ENCODE assay signal across 16 cellular contexts in genomic region chr2:201255468-201255867, GRCh38. TPM values are rescaled to one million over a fixed set of nuclear protein-coding genes. Genes with fewer than 3 reads are reported as not detected.
DNase-seq lines count a peak whose midpoint lies in the region; ATAC-seq and TF ChIP-seq lines count a peak whose summit lies in the region.
"Had no signal": no experiment of that assay in that cellular context is flagged by ENCODE, and none has a peak within 500 bp of the region (broad histone marks: within the 10 kb centered on the region; RNA-seq: fewer than 3 reads in every experiment).

No MANE protein-coding gene starts in this region.

- H3K79me2 ChIP-seq in DND-41 (ENCODE audit: insufficient read depth, low read length): peaks cover 61% of the 10 kb centered on the region
- H3K79me2 ChIP-seq: parathyroid adenoma had no signal

- no peaks in the 10 kb centered on the region for H4K20me1 ChIP-seq in DND-41 (ENCODE audit: insufficient read depth, low read length)

- peaks cover 2% of the 10 kb centered on the region for H3K9me3 Mint-ChIP-seq in activated CD4-positive, alpha-beta T cell treated with anti-CD3 and anti-CD28 coated beads for 36 hours (ENCODE audit: low read depth)
- no peaks in the 10 kb centered on the region for H3K9me3 Mint-ChIP-seq in memory B cell

- no peaks in the 10 kb centered on the region for H3K27me3 ChIP-seq in DND-41 (ENCODE audit: insufficient read depth, low read length, poor library complexity)
- H3K27me3 ChIP-seq: SJCRH30, upper lobe of left lung had no signal

- TF ChIP-seq CTCF in DND-41 (IDR thresholded peaks at IDR 0.05; ENCODE audit: borderline replicate concordance, extremely low read depth, low read length, poor library complexity, severe bottlenecking) (no peak), GM10248 (IDR thresholded peaks at IDR 0.05; ENCODE audit: control extremely low read depth, extremely low read depth, low read depth, missing control alignments) (no peak)

- POLR2A ChIA-PET in activated CD4-positive, alpha-beta T cell treated with anti-CD3 and anti-CD28 coated beads for 36 hours (lab: Charles Lee): no interaction called here
- POLR2A ChIA-PET in GM10248 (lab: Yijun Ruan, JAX): no interaction called here

- H3K27ac ChIP-seq in DND-41 (ENCODE audit: low read length): peak overlapping the region; percentile 94
- H3K27ac ChIP-seq: parathyroid adenoma, SJCRH30 had no signal

- H3K9me3 ChIP-seq in DND-41 (ENCODE audit: insufficient read depth, low read length, severe bottlenecking) (peaks cover 2% of the 10 kb centered on the region), T-helper 17 cell (ENCODE audit: control insufficient read depth, low read length, poor library complexity, severe bottlenecking) (no peaks in the 10 kb centered on the region)
- H3K9me3 ChIP-seq: HAP-1, SJCRH30, upper lobe of left lung had no signal

- H3K4me3 ChIP-seq in DND-41 (ENCODE audit: low read depth in 1 of 2, low read length in 2 of 2): no peak overlapping the region
- H3K4me3 ChIP-seq: HAP-1, SJCRH30, upper lobe of left lung had no signal

- CTCF ChIA-PET in activated CD4-positive, alpha-beta T cell treated with anti-CD3 and anti-CD28 coated beads for 36 hours (lab: Charles Lee): interaction anchor here (0.6 to 1.3 kb wide), 4 partner anchors 13 to 108 kb away, joined by 3 to 4 read pairs (median 4); no protein-coding TSS in a partner anchor
- CTCF ChIA-PET in GM10248 (lab: Yijun Ruan, JAX): interaction anchor here (1.2 to 4.4 kb wide), 4 partner anchors 12 to 23 kb away, joined by 3 to 35 read pairs (median 5); no protein-coding TSS in a partner anchor

- peaks cover 97% of the 10 kb centered on the region for H3K4me1 ChIP-seq in DND-41 (ENCODE audit: insufficient read depth, low read length)
- H3K4me1 ChIP-seq: SJCRH30 had no signal

- H3K36me3 Mint-ChIP-seq in activated CD4-positive, alpha-beta T cell treated with anti-CD3 and anti-CD28 coated beads for 36 hours (ENCODE audit: low read depth): peaks cover 23% of the 10 kb centered on the region
- H3K36me3 Mint-ChIP-seq in T-helper 17 cell (ENCODE audit: low read depth) (peaks cover 9% of the 10 kb centered on the region), memory B cell (peaks cover 8% of the 10 kb centered on the region)

- no peak for DNase-seq in activated CD4-positive, alpha-beta T cell treated with anti-CD3 and anti-CD28 coated beads for 36 hours
- no peak for DNase-seq in activated CD4-positive, alpha-beta T cell treated with anti-CD3 and anti-CD28 coated beads, Interleukin-2, amount 50 U/mL, for 4 hours
- DNase-seq in DND-41 (no peak), T-helper 17 cell (no peak), memory B cell (ENCODE audit: low spot score in 2 of 2) (no peak), GM10248 (ENCODE audit: extremely low spot score) (no peak), AG08396 (ENCODE audit: low spot score) (no peak)
- no peak for DNase-seq in stimulated activated naive CD4-positive, alpha-beta T cell treated with Interleukin-2 at 50 U/mL for 16 hours (lab: John Stamatoyannopoulos, UW)
- DNase-seq: COR-L47; effector CD4-positive, alpha-beta T cell; NCI-H1048; SJCRH30; small intestine; upper lobe of left lung had no signal

- H3K4me3 Mint-ChIP-seq in activated CD4-positive, alpha-beta T cell treated with anti-CD3 and anti-CD28 coated beads for 36 hours: no peak overlapping the region
- H3K4me3 Mint-ChIP-seq in T-helper 17 cell: no peak overlapping the region
- no peak overlapping the region for H3K4me3 Mint-ChIP-seq in memory B cell

- no peak overlapping the region for H3K4me2 ChIP-seq in DND-41 (ENCODE audit: insufficient read depth, low read length)

- H3K27me3 Mint-ChIP-seq in activated CD4-positive, alpha-beta T cell treated with anti-CD3 and anti-CD28 coated beads for 36 hours: no peaks in the 10 kb centered on the region
- H3K27me3 Mint-ChIP-seq in T-helper 17 cell (no peaks in the 10 kb centered on the region), memory B cell (no peaks in the 10 kb centered on the region)

- H2AFZ ChIP-seq in DND-41 (ENCODE audit: low read depth, low read length): no peak overlapping the region

- H3K9ac ChIP-seq in DND-41 (ENCODE audit: low read depth, low read length): no peak overlapping the region
- H3K9ac ChIP-seq: parathyroid adenoma had no signal

- intact Hi-C loops in activated CD4-positive, alpha-beta T cell treated with anti-CD3 and anti-CD28 coated beads for 36 hours (cut with DNase I, micrococcal nuclease): loop anchor here in 1 of 2 experiments (5.0 kb wide), 3 partner anchors 177 to 443 kb away; partner anchors contain the start of genes BZW1 and TMEM237

- H3K27ac Mint-ChIP-seq in activated CD4-positive, alpha-beta T cell treated with anti-CD3 and anti-CD28 coated beads for 36 hours: peak overlapping the region; percentile 32
- peak overlapping the region; percentile 100 for H3K27ac Mint-ChIP-seq in T-helper 17 cell
- peak overlapping the region; percentile 65 for H3K27ac Mint-ChIP-seq in memory B cell

- H3K4me1 Mint-ChIP-seq in activated CD4-positive, alpha-beta T cell treated with anti-CD3 and anti-CD28 coated beads for 36 hours: peaks cover 83% of the 10 kb centered on the region
- H3K4me1 Mint-ChIP-seq in T-helper 17 cell (peaks cover 65% of the 10 kb centered on the region), memory B cell (peaks cover 37% of the 10 kb centered on the region)

- no peak for ATAC-seq in activated CD4-positive, alpha-beta T cell treated with anti-CD3 and anti-CD28 coated beads for 36 hours
- ATAC-seq in DND-41 (ENCODE audit: insufficient read depth, low read depth) (no peak), T-helper 17 cell (no peak), memory B cell (ENCODE audit: low read depth) (no peak)

- H3K36me3 ChIP-seq in DND-41 (ENCODE audit: insufficient read depth, low read length): peaks cover 8% of the 10 kb centered on the region; the same call in 1 of the 2 replicates
- H3K36me3 ChIP-seq: SJCRH30, upper lobe of left lung had no signal

RNA-seq across cellular contexts. Expression of gene CASP8, which starts 4.9 kb away (rescaled TPM):
- total RNA-seq in activated CD4-positive, alpha-beta T cell treated with anti-CD3 and anti-CD28 coated beads for 36 hours: 10 to 100 TPM; 45.1 to 49.1 TPM
- total RNA-seq in T-helper 17 cell: 100 to 1,000 TPM; 191 to 201 TPM

Comparison
In these comparisons a context has a peak if more than half of its experiments do, and no peak if none do; other contexts are left out.
1. H3K27ac Mint-ChIP-seq: peak in every context shown above with its lines; median percentile 100 in T-helper 17 cell; 65 in memory B cell; 32 in activated CD4-positive, alpha-beta T cell treated with anti-CD3 and anti-CD28 coated beads for 36 hours.